In the genomic region with DNA sequence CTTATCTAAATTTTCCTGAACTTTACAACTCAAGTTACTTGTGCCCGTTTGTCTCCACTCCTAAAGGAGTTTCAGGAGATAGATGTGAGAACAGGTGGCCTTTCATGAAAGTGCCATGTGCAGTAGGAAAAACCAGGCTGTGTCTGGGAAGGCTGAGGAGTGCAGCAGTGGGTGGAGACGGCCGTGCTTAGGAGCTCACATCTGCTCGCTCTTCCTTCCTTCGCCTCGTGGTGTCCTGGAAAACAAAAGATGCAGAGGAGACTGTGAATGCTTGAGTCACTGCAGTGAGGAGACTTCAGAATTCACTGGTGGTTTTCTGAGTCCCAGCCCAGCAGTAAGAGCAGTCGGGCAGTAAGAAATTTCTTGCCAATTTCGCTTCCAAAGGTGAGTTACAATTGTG, we compare ENCODE assay signal across 1 cellular context.
TF ChIP-seq lines count a peak whose summit lies in the region.

No MANE protein-coding gene starts in this region.

TF ChIP-seq in IMR-90, 13 proteins besides CTCF, POLR2A, EP300 and RAD21:
- TF ChIP-seq RCOR1 (IDR thresholded peaks at IDR 0.05; ENCODE audit: insufficient replicate concordance, low read length) (no peak), MXI1 (IDR thresholded peaks at IDR 0.05; ENCODE audit: borderline replicate concordance, low read depth, low read length) (peak; percentile 31; the same call in 1 of the 2 replicates), SMC3 (IDR thresholded peaks at IDR 0.05; ENCODE audit: low read depth, low read length) (peak; percentile 33; the same call in 1 of the 2 replicates)
